Comparison of ENCODE assay signal across 1 cellular context in the genomic region with DNA sequence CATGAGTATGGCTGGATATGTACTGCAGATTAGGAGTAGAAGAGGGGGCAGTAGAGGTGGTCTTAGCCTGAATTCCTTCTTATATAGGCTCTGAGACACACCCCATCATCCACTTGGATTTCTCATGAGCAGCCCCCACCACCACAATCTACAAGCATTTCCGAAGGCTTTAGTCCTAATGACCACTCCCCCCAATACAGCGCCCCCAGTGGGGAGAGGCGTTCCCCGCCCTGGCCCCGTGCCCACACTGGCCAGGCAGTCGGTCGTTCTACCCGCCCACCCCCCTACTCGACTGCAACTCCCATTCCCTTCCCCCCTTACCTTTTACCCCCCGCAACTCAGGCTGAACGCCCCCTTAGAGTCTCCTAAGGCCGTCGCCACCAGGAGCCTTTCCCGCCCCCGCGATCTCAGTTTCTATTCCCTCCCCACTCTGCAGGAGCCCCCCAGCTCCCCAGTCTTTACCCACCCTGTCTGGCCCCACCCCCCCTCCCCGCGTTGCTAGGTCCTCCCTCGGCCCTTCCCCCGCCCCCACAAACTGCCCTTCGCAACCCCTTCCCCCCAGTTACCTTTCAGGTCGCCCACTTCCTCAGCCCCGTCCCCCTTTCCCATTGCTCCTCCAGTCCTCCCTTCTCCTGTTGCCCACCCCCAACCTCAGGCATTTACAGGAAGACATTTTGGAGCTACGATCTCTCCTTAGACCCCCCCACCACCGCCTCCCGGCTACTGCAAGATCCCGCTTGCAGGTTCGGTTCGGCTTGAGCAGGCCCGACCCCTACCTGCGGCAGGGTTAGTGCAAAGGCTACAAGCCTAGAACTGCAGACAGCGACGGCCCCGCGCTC.
TF ChIP-seq lines count a peak whose summit lies in the region.

No MANE protein-coding gene starts in this region.

TF ChIP-seq in HepG2, 621 proteins besides CTCF, POLR2A, EP300 and RAD21:
- TF ChIP-seq IKZF5 (CRISPR knock-in tag; IDR thresholded peaks at IDR 0.05): no peak
- no peak for TF ChIP-seq ZFP41 (CRISPR knock-in tag; IDR thresholded peaks at IDR 0.05; ENCODE audit: borderline replicate concordance)
- TF ChIP-seq SAP130 (CRISPR knock-in tag; IDR thresholded peaks at IDR 0.05; ENCODE audit: low read depth): peak; percentile 14; the same call in 1 of the 2 replicates
- TF ChIP-seq PATZ1 (CRISPR knock-in tag; IDR thresholded peaks at IDR 0.05): peak; percentile 53; the same call in 1 of the 2 replicates
- TF ChIP-seq HDAC1 (CRISPR knock-in tag; IDR thresholded peaks at IDR 0.05): 0 out of 2 replicates have a peak, but pooled peaks have one; percentile 25
- TF ChIP-seq ZNF281 (CRISPR knock-in tag; IDR thresholded peaks at IDR 0.05; ENCODE audit: borderline replicate concordance): peak; percentile 41; the same call in 1 of the 2 replicates
- no peak for TF ChIP-seq REL (CRISPR knock-in tag; conservative IDR thresholded peaks at IDR 0.05)
- no peak for TF ChIP-seq ZNF598 (CRISPR knock-in tag; IDR thresholded peaks at IDR 0.05; ENCODE audit: borderline replicate concordance)
- TF ChIP-seq, protein P1, sequence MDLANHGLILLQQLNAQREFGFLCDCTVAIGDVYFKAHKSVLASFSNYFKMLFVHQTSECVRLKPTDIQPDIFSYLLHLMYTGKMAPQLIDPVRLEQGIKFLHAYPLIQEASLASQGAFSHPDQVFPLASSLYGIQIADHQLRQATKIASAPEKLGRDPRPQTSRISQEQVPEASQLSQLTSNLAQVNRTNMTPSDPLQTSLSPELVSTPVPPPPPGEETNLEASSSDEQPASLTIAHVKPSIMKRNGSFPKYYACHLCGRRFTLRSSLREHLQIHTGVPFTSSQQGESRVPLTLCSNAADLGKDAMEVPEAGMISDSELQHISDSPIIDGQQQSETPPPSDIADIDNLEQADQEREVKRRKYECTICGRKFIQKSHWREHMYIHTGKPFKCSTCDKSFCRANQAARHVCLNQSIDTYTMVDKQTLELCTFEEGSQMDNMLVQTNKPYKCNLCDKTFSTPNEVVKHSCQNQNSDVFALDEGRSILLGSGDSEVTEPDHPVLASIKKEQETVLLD (CRISPR knock-in tag; IDR thresholded peaks at IDR 0.05; ENCODE audit: low read depth): no peak
- TF ChIP-seq PRDM15 (CRISPR knock-in tag; IDR thresholded peaks at IDR 0.05): 0 out of 2 replicates have a peak, but pooled peaks have one; percentile 34
- peak; percentile 16 to 25; a peak in 1 of 4 replicates for TF ChIP-seq HMGXB4 (CRISPR knock-in tag; IDR thresholded peaks at IDR 0.05; ENCODE audit: borderline replicate concordance in 1 of 2, low read depth in 1 of 2)
- TF ChIP-seq ZNF740 (CRISPR knock-in tag; IDR thresholded peaks at IDR 0.05): peak; percentile 79; the same call in 1 of the 2 replicates
- no peak for TF ChIP-seq HMGA1 (CRISPR knock-in tag; conservative IDR thresholded peaks at IDR 0.05)
